ENCODE assay signal across 1 cellular context in the genomic region with DNA sequence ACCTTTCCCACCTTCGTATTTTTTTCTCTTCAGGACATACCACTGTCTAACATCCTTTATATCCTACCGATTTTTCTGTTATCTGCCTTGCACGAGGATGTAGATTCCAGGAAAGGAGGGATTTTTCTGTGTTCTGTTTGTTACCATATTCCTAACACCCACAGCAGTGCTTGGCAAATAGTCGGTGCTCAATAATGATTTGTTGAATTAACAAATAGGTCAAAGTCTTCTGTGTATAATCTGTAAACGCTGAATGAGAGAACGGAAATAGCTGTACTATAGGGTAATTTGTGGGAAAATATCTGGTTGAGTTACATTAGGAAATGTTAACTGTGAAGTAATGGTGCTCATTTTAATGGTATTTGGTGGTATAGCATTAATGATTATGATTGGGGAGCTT.
TF ChIP-seq lines count a peak whose summit lies in the region.

No MANE protein-coding gene starts in this region.

TF ChIP-seq in HepG2, 621 proteins besides CTCF, POLR2A, EP300 and RAD21:
- TF ChIP-seq ZKSCAN8 (CRISPR knock-in tag; IDR thresholded peaks at IDR 0.05; ENCODE audit: borderline replicate concordance): 0 out of 2 replicates have a peak, but pooled peaks have one; percentile 47
- TF ChIP-seq, protein P1, sequence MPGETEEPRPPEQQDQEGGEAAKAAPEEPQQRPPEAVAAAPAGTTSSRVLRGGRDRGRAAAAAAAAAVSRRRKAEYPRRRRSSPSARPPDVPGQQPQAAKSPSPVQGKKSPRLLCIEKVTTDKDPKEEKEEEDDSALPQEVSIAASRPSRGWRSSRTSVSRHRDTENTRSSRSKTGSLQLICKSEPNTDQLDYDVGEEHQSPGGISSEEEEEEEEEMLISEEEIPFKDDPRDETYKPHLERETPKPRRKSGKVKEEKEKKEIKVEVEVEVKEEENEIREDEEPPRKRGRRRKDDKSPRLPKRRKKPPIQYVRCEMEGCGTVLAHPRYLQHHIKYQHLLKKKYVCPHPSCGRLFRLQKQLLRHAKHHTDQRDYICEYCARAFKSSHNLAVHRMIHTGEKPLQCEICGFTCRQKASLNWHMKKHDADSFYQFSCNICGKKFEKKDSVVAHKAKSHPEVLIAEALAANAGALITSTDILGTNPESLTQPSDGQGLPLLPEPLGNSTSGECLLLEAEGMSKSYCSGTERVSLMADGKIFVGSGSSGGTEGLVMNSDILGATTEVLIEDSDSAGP (CRISPR knock-in tag; IDR thresholded peaks at IDR 0.05; ENCODE audit: borderline replicate concordance): no peak
